Comparison of ENCODE assay signal across 1 cellular context in the genomic region with DNA sequence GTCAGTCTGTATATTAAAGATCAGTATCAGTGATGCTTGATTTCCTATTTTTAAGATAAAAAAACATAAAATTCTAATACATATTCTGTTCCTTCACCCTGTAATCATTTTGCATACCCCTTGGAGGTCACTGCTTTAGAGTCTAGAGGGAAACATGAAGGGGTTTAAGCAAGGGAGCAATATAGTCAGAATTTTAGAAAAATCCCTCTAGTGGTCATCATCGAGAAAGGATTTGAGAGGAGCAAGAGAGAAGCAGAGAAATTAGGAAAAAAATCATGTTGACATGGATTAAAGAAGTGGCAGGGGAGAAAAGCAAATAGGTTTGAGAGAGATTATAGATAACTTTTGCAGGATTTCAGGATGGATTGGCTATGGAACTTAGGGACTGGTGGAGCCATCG.
TF ChIP-seq lines count a peak whose summit lies in the region.

No MANE protein-coding gene starts in this region.

TF ChIP-seq in endothelial cell of umbilical vein, 7 proteins besides CTCF, POLR2A, EP300 and RAD21 (continued from another document):
- no peak for TF ChIP-seq FOS (IDR thresholded peaks at IDR 0.05; ENCODE audit: borderline replicate concordance, insufficient read depth, low read length)
